In the genomic region with DNA sequence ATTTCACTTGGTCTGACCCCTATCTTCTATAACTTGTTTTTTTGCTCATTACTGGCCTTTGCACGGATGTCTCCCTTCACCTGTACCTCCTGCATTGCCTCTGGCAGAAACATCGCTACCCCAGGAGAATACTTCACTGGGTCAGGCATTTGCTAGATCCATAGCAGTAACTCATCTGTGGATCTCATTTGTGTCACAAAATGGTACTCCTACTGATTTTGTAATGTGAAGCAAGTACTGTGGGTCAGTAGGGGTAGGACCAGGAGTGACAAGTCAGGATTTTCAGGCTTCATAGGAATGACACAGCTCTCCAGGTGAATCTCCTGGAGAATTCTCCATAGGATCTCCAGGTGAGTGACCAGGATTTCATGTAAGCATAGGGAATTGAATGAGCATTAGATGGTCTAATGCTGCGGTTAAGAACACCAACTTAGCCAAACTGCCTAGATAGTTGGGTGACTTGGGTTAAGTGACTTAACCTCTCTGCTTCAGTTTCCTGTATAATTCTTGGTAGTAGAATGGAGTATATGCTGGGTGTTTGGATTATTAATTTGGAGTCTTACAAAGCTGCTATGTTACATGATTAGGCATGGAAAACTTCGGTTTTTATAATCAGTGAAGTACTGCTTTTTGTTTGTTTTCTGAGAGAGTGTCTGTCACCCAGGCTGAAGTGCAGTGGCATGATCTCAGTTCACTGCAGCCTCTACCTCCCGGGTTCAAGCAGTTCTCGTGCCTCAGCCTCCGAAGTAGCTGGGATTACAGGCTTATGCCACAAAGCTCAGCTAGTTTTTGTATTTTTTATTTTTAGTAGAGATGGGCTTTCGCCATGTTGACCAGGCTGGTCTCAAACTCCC, we compare ENCODE assay signal across 1 cellular context.
A peak's percentile ranks its signal among the peaks of the same experiment; 100 is the strongest.
TF ChIP-seq lines count a peak whose summit lies in the region.

No MANE protein-coding gene starts in this region.

TF ChIP-seq in K562, 482 proteins besides CTCF, POLR2A, EP300 and RAD21:
- TF ChIP-seq POLR2B (IDR thresholded peaks at IDR 0.05; ENCODE audit: low read depth, partially characterized antibody): peak; percentile 42
- TF ChIP-seq PHF21A (IDR thresholded peaks at IDR 0.05; ENCODE audit: borderline replicate concordance, low read depth): no peak
- no peak for TF ChIP-seq SRF (CRISPR knock-in tag; IDR thresholded peaks at IDR 0.05)
- TF ChIP-seq POLR3A (IDR thresholded peaks at IDR 0.05; ENCODE audit: borderline replicate concordance, extremely low read depth, insufficient read depth, insufficient read length): no peak
- TF ChIP-seq ESRRA (IDR thresholded peaks at IDR 0.05; ENCODE audit: borderline replicate concordance, low read depth): no peak
- TF ChIP-seq EWSR1 (IDR thresholded peaks at IDR 0.05; ENCODE audit: borderline replicate concordance, low read depth, partially characterized antibody): no peak
- TF ChIP-seq POLR2AphosphoS5 (IDR thresholded peaks at IDR 0.05; ENCODE audit: control insufficient read depth, insufficient read depth, low read depth, low read length): peak; percentile 31; the same call in 1 of the 2 replicates
- TF ChIP-seq, protein P1, sequence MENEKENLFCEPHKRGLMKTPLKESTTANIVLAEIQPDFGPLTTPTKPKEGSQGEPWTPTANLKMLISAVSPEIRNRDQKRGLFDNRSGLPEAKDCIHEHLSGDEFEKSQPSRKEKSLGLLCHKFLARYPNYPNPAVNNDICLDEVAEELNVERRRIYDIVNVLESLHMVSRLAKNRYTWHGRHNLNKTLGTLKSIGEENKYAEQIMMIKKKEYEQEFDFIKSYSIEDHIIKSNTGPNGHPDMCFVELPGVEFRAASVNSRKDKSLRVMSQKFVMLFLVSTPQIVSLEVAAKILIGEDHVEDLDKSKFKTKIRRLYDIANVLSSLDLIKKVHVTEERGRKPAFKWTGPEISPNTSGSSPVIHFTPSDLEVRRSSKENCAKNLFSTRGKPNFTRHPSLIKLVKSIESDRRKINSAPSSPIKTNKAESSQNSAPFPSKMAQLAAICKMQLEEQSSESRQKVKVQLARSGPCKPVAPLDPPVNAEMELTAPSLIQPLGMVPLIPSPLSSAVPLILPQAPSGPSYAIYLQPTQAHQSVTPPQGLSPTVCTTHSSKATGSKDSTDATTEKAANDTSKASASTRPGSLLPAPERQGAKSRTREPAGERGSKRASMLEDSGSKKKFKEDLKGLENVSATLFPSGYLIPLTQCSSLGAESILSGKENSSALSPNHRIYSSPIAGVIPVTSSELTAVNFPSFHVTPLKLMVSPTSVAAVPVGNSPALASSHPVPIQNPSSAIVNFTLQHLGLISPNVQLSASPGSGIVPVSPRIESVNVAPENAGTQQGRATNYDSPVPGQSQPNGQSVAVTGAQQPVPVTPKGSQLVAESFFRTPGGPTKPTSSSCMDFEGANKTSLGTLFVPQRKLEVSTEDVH (IDR thresholded peaks at IDR 0.05; ENCODE audit: low read depth, partially characterized antibody): no peak
- TF ChIP-seq SUPT5H (IDR thresholded peaks at IDR 0.05): peak; percentile 45; the same call in 1 of the 2 replicates
TF ChIP-seq in K562: peak in this region for 3.
